ENCODE assay signal across 6 cellular contexts in the genomic region with DNA sequence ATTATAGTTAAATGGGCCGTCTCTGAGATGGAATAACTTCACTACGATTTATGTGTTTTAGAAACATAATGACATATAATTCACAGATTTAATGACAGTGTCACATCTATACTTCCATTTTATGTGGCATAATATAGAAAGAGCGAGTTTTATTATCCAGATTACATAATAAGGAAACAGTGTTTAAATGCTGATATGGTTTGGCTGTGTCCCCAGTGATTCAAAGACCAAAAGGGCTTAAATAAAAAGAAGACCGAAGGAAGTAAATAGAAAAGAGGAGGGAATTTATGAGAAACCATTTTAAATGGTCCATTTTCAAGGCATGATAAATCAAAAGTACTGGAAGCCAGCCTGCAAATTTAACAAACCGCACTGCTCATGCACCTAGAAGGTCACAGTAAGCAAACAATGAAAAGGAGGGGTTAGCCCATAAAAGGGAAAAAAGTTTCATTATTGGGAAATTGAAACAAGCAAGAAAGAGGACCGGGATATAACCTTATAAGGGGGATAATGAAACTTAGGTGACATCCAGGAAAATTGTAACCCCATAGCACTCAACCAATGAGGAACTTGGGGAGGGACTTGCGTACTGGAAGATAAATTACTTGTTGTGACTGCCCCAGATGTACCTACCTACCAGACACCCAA.
DNase-seq lines count a peak whose midpoint lies in the region; ATAC-seq and TF ChIP-seq lines count a peak whose summit lies in the region.
"Not testable (repeated sequence)": the region's sequence is repeated elsewhere in the genome, so short reads cannot be mapped to it uniquely, and the experiment has no call there.

No MANE protein-coding gene starts in this region.

- H3K4me1 ChIP-seq in colonic mucosa; mucosa of descending colon (ENCODE audit: low read depth): not testable (repeated sequence)

- DNase-seq in H4 (ENCODE audit: low spot score) (peak; percentile 19), M059J (ENCODE audit: low read depth) (peak; percentile 51), colonic mucosa (peak; percentile 57), fibroblast of the aortic adventitia (ENCODE audit: low read depth) (peak; percentile 3), mucosa of descending colon (peak in 1 of 3 donors; percentile 44), renal cortical epithelial cell (ENCODE audit: low read depth) (peak; percentile 59)

- H3K27me3 ChIP-seq in colonic mucosa, result not testable (repeated sequence)

- H3K4me3 ChIP-seq in colonic mucosa; fibroblast of the aortic adventitia (ENCODE audit: low read depth, low read length); mucosa of descending colon: not testable (repeated sequence)

- not testable (repeated sequence) for H3K9ac ChIP-seq in colonic mucosa (ENCODE audit: low read depth in 2 of 2, low read length in 2 of 2)

- not testable (repeated sequence) for H3K27ac ChIP-seq in colonic mucosa

- ATAC-seq in mucosa of descending colon, result peak; percentile 92

- intact Hi-C loops in colonic mucosa (cut with DNase I); mucosa of descending colon (cut with DNase I, micrococcal nuclease): not testable (repeated sequence)

- not testable (repeated sequence) for TF ChIP-seq CTCF in colonic mucosa (IDR thresholded peaks at IDR 0.05); fibroblast of the aortic adventitia (IDR thresholded peaks at IDR 0.05; ENCODE audit: insufficient read depth, low read length); mucosa of descending colon (IDR thresholded peaks at IDR 0.05)

- not testable (repeated sequence) for H3K9me3 ChIP-seq in colonic mucosa, mucosa of descending colon

- not testable (repeated sequence) for H3K36me3 ChIP-seq in colonic mucosa; mucosa of descending colon (ENCODE audit: low read depth)
